In the genomic region with DNA sequence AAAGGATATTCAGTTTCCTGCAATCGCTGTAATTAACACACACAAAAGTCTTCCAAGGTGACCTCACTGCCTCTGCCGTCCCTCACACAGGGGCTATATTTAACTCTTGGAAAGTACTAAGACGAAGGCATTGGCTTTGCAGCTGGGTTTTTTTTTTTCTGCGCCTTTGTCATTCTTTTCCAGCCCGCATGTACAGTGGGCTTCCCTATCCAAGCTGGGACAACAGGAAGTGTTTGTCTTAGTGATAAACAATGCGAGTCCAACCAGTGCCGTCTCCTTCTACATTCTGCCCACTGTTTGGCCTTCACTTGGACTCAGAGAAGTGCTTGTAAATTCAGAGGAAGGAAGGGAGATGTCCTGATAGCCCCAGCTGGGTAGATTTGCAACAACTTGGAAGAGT, we compare ENCODE assay signal across 1 cellular context.
TF ChIP-seq lines count a peak whose summit lies in the region.

No MANE protein-coding gene starts in this region.

TF ChIP-seq in GM23338, 12 proteins besides CTCF, POLR2A, EP300 and RAD21 (continued from another document):
- TF ChIP-seq, protein P1, sequence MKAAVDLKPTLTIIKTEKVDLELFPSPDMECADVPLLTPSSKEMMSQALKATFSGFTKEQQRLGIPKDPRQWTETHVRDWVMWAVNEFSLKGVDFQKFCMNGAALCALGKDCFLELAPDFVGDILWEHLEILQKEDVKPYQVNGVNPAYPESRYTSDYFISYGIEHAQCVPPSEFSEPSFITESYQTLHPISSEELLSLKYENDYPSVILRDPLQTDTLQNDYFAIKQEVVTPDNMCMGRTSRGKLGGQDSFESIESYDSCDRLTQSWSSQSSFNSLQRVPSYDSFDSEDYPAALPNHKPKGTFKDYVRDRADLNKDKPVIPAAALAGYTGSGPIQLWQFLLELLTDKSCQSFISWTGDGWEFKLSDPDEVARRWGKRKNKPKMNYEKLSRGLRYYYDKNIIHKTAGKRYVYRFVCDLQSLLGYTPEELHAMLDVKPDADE (IDR thresholded peaks at IDR 0.05) = no peak
- TF ChIP-seq ZNF114 (CRISPR knock-in tag; IDR thresholded peaks at IDR 0.05) (no peak), CREB1 (CRISPR knock-in tag; IDR thresholded peaks at IDR 0.05; ENCODE audit: low read depth) (no peak), ZNF331 (CRISPR knock-in tag; IDR thresholded peaks at IDR 0.05; ENCODE audit: low read depth) (no peak), POLR2AphosphoS5 (IDR thresholded peaks at IDR 0.05; ENCODE audit: low read depth) (no peak), JUNB (IDR thresholded peaks at IDR 0.05; ENCODE audit: unreplicated experiment) (no peak)
